Comparison of ENCODE assay signal across 18 cellular contexts in genomic region chr4:44869222-44869882, GRCh38.
DNase-seq lines count a peak whose midpoint lies in the region; ATAC-seq and TF ChIP-seq lines count a peak whose summit lies in the region.
"Had no signal": no experiment of that assay in that cellular context is flagged by ENCODE, and none has a peak within 500 bp of the region (broad histone marks: within the 10 kb centered on the region; RNA-seq: fewer than 3 reads in every experiment).

No MANE protein-coding gene starts in this region.

- no peaks in the 10 kb centered on the region for H3K27me3 Mint-ChIP-seq in MCF 10A (ENCODE audit: insufficient read depth, unreplicated experiment)
- H3K27me3 Mint-ChIP-seq in chondrocyte (ENCODE audit: low read depth): no peaks in the 10 kb centered on the region
- H3K27me3 Mint-ChIP-seq in activated naive CD8-positive, alpha-beta T cell treated with anti-CD3 and anti-CD28 coated beads for 36 hours: no peaks in the 10 kb centered on the region

- no peaks in the 10 kb centered on the region for H4K20me1 ChIP-seq in Karpas-422 (ENCODE audit: insufficient read depth, low read depth, low read length)

- H3K4me3 ChIP-seq in breast epithelium (no peak overlapping the region), Karpas-422 (ENCODE audit: low read length) (no peak overlapping the region)
- H3K4me3 ChIP-seq: heart right ventricle, pancreas, SJSA1 had no signal

- H3K79me2 ChIP-seq in Karpas-422 (ENCODE audit: low read length): no peaks in the 10 kb centered on the region

- no peak overlapping the region for H3K4me2 ChIP-seq in Karpas-422 (ENCODE audit: low read depth, low read length, poor library complexity, severe bottlenecking)

- CTCF ChIA-PET in MCF 10A (lab: Yijun Ruan, JAX): no interaction called here

- H3K27me3 ChIP-seq in breast epithelium (no peaks in the 10 kb centered on the region), Karpas-422 (ENCODE audit: low read length) (no peaks in the 10 kb centered on the region)
- H3K27me3 ChIP-seq: heart right ventricle, pancreas, SJSA1 had no signal

- no peak overlapping the region for H3K27ac Mint-ChIP-seq in MCF 10A (ENCODE audit: low read depth, unreplicated experiment)
- H3K27ac Mint-ChIP-seq in chondrocyte (ENCODE audit: unreplicated experiment): no peak overlapping the region
- no peak overlapping the region for H3K27ac Mint-ChIP-seq in stimulated activated effector memory CD8-positive, alpha-beta T cell treated with anti-CD3 and anti-CD28 coated beads, Interleukin-12 subunit alpha, Interleukin-12 subunit beta, amount 100 ng/mL, for 72 hours
- no peak overlapping the region for H3K27ac Mint-ChIP-seq in activated naive CD8-positive, alpha-beta T cell treated with anti-CD3 and anti-CD28 coated beads for 36 hours

- DNase-seq in MCF 10A (ENCODE audit: unreplicated experiment) (peak; percentile 14), breast epithelium (ENCODE audit: low spot score in 2 of 2) (no peak), NAMALWA (ENCODE audit: low spot score) (peak; percentile 13), chondrocyte (ENCODE audit: low spot score) (peak; percentile 32), Karpas-422 (no peak)
- DNase-seq in stimulated activated effector memory CD8-positive, alpha-beta T cell treated with anti-CD3 and anti-CD28 coated beads, Interleukin-12 subunit alpha, Interleukin-12 subunit beta, amount 100 ng/mL, for 72 hours (ENCODE audit: low spot score in 2 of 2): no peak
- no peak for DNase-seq in activated naive CD8-positive, alpha-beta T cell treated with anti-CD3 and anti-CD28 coated beads for 36 hours
- DNase-seq: amygdala; Calu3; heart right ventricle; NCI-H187; NCI-H748 treated with DMSO at 0.1 percent for 48 hours; small intestine; stimulated activated naive CD4-positive, alpha-beta T cell had no signal

- TF ChIP-seq POLR2A in breast epithelium (IDR thresholded peaks at IDR 0.05): no peak

- ATAC-seq in stimulated activated effector memory CD8-positive, alpha-beta T cell treated with anti-CD3 and anti-CD28 coated beads, Interleukin-12 subunit alpha, Interleukin-12 subunit beta, amount 100 ng/mL, for 72 hours: peak; percentile 24
- ATAC-seq in HG03097 (IDR thresholded peaks at IDR 0.05; ENCODE audit: low FRiP score, unreplicated experiment): no peak
- ATAC-seq: pancreas had no signal

- H3K9ac ChIP-seq in Karpas-422 (ENCODE audit: low read length): no peak overlapping the region

- H3K36me3 ChIP-seq in breast epithelium (no peaks in the 10 kb centered on the region), Karpas-422 (ENCODE audit: insufficient read depth, low read length) (no peaks in the 10 kb centered on the region)
- H3K36me3 ChIP-seq: heart right ventricle, pancreas, SJSA1 had no signal

- H3K9me3 ChIP-seq in breast epithelium: no peaks in the 10 kb centered on the region
- no peaks in the 10 kb centered on the region for H3K9me3 ChIP-seq in Karpas-422 (ENCODE audit: low read length)
- H3K9me3 ChIP-seq: pancreas, SJSA1 had no signal

- H3K9me3 Mint-ChIP-seq in MCF 10A (ENCODE audit: unreplicated experiment) (no peaks in the 10 kb centered on the region), chondrocyte (ENCODE audit: low read depth) (no peaks in the 10 kb centered on the region)
- peaks cover 13% of the 10 kb centered on the region for H3K9me3 Mint-ChIP-seq in stimulated activated effector memory CD8-positive, alpha-beta T cell treated with anti-CD3 and anti-CD28 coated beads, Interleukin-12 subunit alpha, Interleukin-12 subunit beta, amount 100 ng/mL, for 72 hours
- H3K9me3 Mint-ChIP-seq in activated naive CD8-positive, alpha-beta T cell treated with anti-CD3 and anti-CD28 coated beads for 36 hours: no peaks in the 10 kb centered on the region

- H3K9me2 ChIP-seq in Karpas-422 (replicated peaks; ENCODE audit: insufficient read depth, low read length): no peaks in the 10 kb centered on the region

- H3K36me3 Mint-ChIP-seq in MCF 10A (ENCODE audit: insufficient read depth, unreplicated experiment): no peaks in the 10 kb centered on the region
- H3K36me3 Mint-ChIP-seq in chondrocyte (ENCODE audit: low read depth): no peaks in the 10 kb centered on the region
- H3K36me3 Mint-ChIP-seq in stimulated activated effector memory CD8-positive, alpha-beta T cell treated with anti-CD3 and anti-CD28 coated beads, Interleukin-12 subunit alpha, Interleukin-12 subunit beta, amount 100 ng/mL, for 72 hours: no peaks in the 10 kb centered on the region
- H3K36me3 Mint-ChIP-seq in activated naive CD8-positive, alpha-beta T cell treated with anti-CD3 and anti-CD28 coated beads for 36 hours: no peaks in the 10 kb centered on the region

- H3K27ac ChIP-seq in breast epithelium (no peak overlapping the region), Karpas-422 (ENCODE audit: low read length) (no peak overlapping the region)
- H3K27ac ChIP-seq: epithelial cell of prostate, heart right ventricle, pancreas, SJSA1 had no signal

- TF ChIP-seq CTCF in MCF 10A (IDR thresholded peaks at IDR 0.05; ENCODE audit: unreplicated experiment) (peak; percentile 11), breast epithelium (IDR thresholded peaks at IDR 0.05) (no peak), chondrocyte (IDR thresholded peaks at IDR 0.05) (no peak)

- H2AFZ ChIP-seq in Karpas-422 (ENCODE audit: low read length): no peak overlapping the region

- H3K4me3 Mint-ChIP-seq in MCF 10A (ENCODE audit: unreplicated experiment): no peak overlapping the region
- no peak overlapping the region for H3K4me3 Mint-ChIP-seq in chondrocyte (ENCODE audit: unreplicated experiment)
- H3K4me3 Mint-ChIP-seq in stimulated activated effector memory CD8-positive, alpha-beta T cell treated with anti-CD3 and anti-CD28 coated beads, Interleukin-12 subunit alpha, Interleukin-12 subunit beta, amount 100 ng/mL, for 72 hours: no peak overlapping the region
- H3K4me3 Mint-ChIP-seq in activated naive CD8-positive, alpha-beta T cell treated with anti-CD3 and anti-CD28 coated beads for 36 hours: no peak overlapping the region

- no TSS peak for BruUV-seq in MCF 10A (replicated peaks; lab: Mats Ljungman, UMichigan)

- intact Hi-C loops in MCF 10A (cut with micrococcal nuclease) (no loop called here), breast epithelium (cut with DNase I; ENCODE audit: low total_unique reads) (no loop called here)

- H3K4me1 Mint-ChIP-seq in MCF 10A (ENCODE audit: insufficient read depth, unreplicated experiment): no peaks in the 10 kb centered on the region
- no peaks in the 10 kb centered on the region for H3K4me1 Mint-ChIP-seq in chondrocyte (ENCODE audit: low read depth)
- H3K4me1 Mint-ChIP-seq in stimulated activated effector memory CD8-positive, alpha-beta T cell treated with anti-CD3 and anti-CD28 coated beads, Interleukin-12 subunit alpha, Interleukin-12 subunit beta, amount 100 ng/mL, for 72 hours: no peaks in the 10 kb centered on the region
- H3K4me1 Mint-ChIP-seq in activated naive CD8-positive, alpha-beta T cell treated with anti-CD3 and anti-CD28 coated beads for 36 hours: no peaks in the 10 kb centered on the region

- POLR2A ChIA-PET in MCF 10A (lab: Yijun Ruan, JAX): no interaction called here

- no peaks in the 10 kb centered on the region for H3K4me1 ChIP-seq in breast epithelium
- no peaks in the 10 kb centered on the region for H3K4me1 ChIP-seq in Karpas-422 (ENCODE audit: low read length)
- H3K4me1 ChIP-seq: heart right ventricle, pancreas, SJSA1 had no signal

Comparison
In these comparisons a context has a peak if more than half of its experiments do, and no peak if none do; other contexts are left out.
1. DNase-seq: peak in MCF 10A (single experiment), NAMALWA (single experiment) and chondrocyte (single experiment); none in breast epithelium (0 of 2), stimulated activated effector memory CD8-positive, alpha-beta T cell treated with anti-CD3 and anti-CD28 coated beads, Interleukin-12 subunit alpha, Interleukin-12 subunit beta, amount 100 ng/mL, for 72 hours (0 of 2), Karpas-422 (single experiment) and activated naive CD8-positive, alpha-beta T cell treated with anti-CD3 and anti-CD28 coated beads for 36 hours (single experiment).